Comparison of ENCODE assay signal across 8 cellular contexts in genomic region chrX:120560405-120560841, GRCh38.
DNase-seq lines count a peak whose midpoint lies in the region; ATAC-seq and TF ChIP-seq lines count a peak whose summit lies in the region.

No MANE protein-coding gene starts in this region.

- DNase-seq in NCI-H82 (lab: John Stamatoyannopoulos, UW) (peak; percentile 70), NCI-H82 treated with DMSO at 0.1 percent for 48 hours (lab: John Stamatoyannopoulos, UW; ENCODE audit: unreplicated experiment) (no peak), SW480 (ENCODE audit: low spot score) (peak; percentile 59), astrocyte of the spinal cord (ENCODE audit: low read depth, low spot score) (no peak), inferior parietal cortex (ENCODE audit: extremely low spot score) (peak; percentile 23), epidermal melanocyte (ENCODE audit: insufficient read length, low spot score) (no peak)
- DNase-seq in stimulated activated CD4-positive, alpha-beta T cell treated with anti-CD3 and anti-CD28 coated beads, Interleukin-12 subunit alpha, Interleukin-12 subunit beta, amount 100 ng/mL, for 24 hours (ENCODE audit: low read depth in 2 of 2), result peak; percentile 1 to 2

- in situ Hi-C loops in astrocyte of the spinal cord (cut with HindIII; ENCODE audit: low sequenced_read_pairs), result no loop called here

- no peak for TF ChIP-seq CTCF in astrocyte of the spinal cord (IDR thresholded peaks at IDR 0.05; ENCODE audit: low read depth, low read length)

- ATAC-seq in HG03066 (IDR thresholded peaks at IDR 0.05; ENCODE audit: low read depth, unreplicated experiment), result peak; percentile 44

- H3K4me3 ChIP-seq in astrocyte of the spinal cord (ENCODE audit: low read depth, low read length), result peak overlapping the region; percentile 61

Comparison
In these comparisons a context has a peak if more than half of its experiments do, and no peak if none do; other contexts are left out.
1. DNase-seq: peak in NCI-H82 (single experiment), SW480 (single experiment), inferior parietal cortex (single experiment) and stimulated activated CD4-positive, alpha-beta T cell treated with anti-CD3 and anti-CD28 coated beads, Interleukin-12 subunit alpha, Interleukin-12 subunit beta, amount 100 ng/mL, for 24 hours (2 of 2); none in NCI-H82 treated with DMSO at 0.1 percent for 48 hours (single experiment), astrocyte of the spinal cord (single experiment) and epidermal melanocyte (single experiment).